In genomic region chr13:30065181-30065580, GRCh38 we compare ENCODE assay signal across 2 cellular contexts.
TF ChIP-seq lines count a peak whose summit lies in the region.

No MANE protein-coding gene starts in this region.

TF ChIP-seq in HepG2, 621 proteins besides CTCF, POLR2A, EP300 and RAD21 (continued from another document):
- TF ChIP-seq ZFP82 (CRISPR knock-in tag; IDR thresholded peaks at IDR 0.05; ENCODE audit: borderline replicate concordance), result no peak
- no peak for TF ChIP-seq MYNN (CRISPR knock-in tag; IDR thresholded peaks at IDR 0.05; ENCODE audit: low read depth)
- TF ChIP-seq GFI1 (CRISPR knock-in tag; IDR thresholded peaks at IDR 0.05; ENCODE audit: borderline replicate concordance), result no peak
- no peak for TF ChIP-seq ZNF512B (CRISPR knock-in tag; IDR thresholded peaks at IDR 0.05; ENCODE audit: borderline replicate concordance)
- TF ChIP-seq SALL2 (CRISPR knock-in tag; IDR thresholded peaks at IDR 0.05), result no peak
- no peak for TF ChIP-seq ZBTB46 (CRISPR knock-in tag; IDR thresholded peaks at IDR 0.05; ENCODE audit: borderline replicate concordance)

TF ChIP-seq in H1, 55 proteins besides CTCF, POLR2A, EP300 and RAD21:
- no peak for TF ChIP-seq KDM1A (IDR thresholded peaks at IDR 0.05; ENCODE audit: borderline replicate concordance, low read length)
